9 cellular contexts compared by ENCODE assay signal in the genomic region with DNA sequence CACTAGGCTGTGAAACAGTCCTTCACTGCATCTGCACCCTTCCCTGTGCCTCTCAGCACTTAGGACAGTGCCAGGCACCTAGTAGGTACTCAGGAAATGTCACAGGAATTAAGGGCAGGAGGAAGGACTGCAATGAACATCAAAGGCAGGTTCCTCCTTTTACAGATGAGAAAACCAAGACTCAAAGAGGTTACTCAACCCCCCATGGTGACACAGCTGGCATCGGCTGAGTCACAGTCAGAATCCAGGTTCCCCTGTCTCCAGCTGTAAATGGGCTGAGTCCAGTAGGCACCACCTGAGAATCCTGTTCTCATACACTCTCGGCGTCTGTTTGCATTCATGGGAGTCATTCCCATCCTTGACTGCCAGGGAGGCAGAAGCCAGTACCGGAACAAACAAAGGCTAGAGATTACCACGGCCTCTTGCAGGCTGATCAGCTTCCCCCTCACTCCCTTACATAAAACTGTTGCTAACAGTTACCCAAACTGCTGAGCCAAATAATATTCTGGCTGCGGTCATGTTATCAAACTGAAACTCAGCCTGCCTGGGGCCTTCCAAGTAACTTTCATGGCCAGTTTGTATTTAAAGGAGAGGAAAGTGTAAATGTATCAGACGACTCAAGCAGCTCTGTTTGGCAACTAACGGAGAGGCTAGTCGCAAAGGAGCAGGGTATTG.
DNase-seq lines count a peak whose midpoint lies in the region; ATAC-seq and TF ChIP-seq lines count a peak whose summit lies in the region.
"Had no signal": no experiment of that assay in that cellular context is flagged by ENCODE, and none has a peak within 500 bp of the region (broad histone marks: within the 10 kb centered on the region; RNA-seq: fewer than 3 reads in every experiment).

No MANE protein-coding gene starts in this region.

- no peak overlapping the region for H3K4me2 ChIP-seq in hepatocyte

- WGBS in hepatocyte (ENCODE audit: low lambda C conversion rate, missing lambda C conversion rate), result 43% methylated on average over 9 of the region's 9 CpGs

- no peaks in the 10 kb centered on the region for H3K27me3 ChIP-seq in hepatocyte

- H3K4me1 ChIP-seq in hepatocyte (ENCODE audit: insufficient read depth), result no peaks in the 10 kb centered on the region

- ATAC-seq in HG02938 (IDR thresholded peaks at IDR 0.05; ENCODE audit: unreplicated experiment), result no peak
- no peak for ATAC-seq in GM18519 (IDR thresholded peaks at IDR 0.05; ENCODE audit: low FRiP score, unreplicated experiment)

- no peaks in the 10 kb centered on the region for H3K9me2 ChIP-seq in hepatocyte (replicated peaks; ENCODE audit: insufficient read depth)

- H3K9me3 ChIP-seq in hepatocyte (ENCODE audit: low read depth), result no peaks in the 10 kb centered on the region

- in situ Hi-C loops in astrocyte of the cerebellum (cut with HindIII; ENCODE audit: low sequenced_read_pairs), result no loop called here

- H3K4me3 ChIP-seq in astrocyte of the cerebellum (ENCODE audit: low read depth, low read length) (no peak overlapping the region), hepatocyte (no peak overlapping the region)

- H3K79me2 ChIP-seq in hepatocyte, result no peaks in the 10 kb centered on the region

- no peaks in the 10 kb centered on the region for H3K36me3 ChIP-seq in hepatocyte (replicated peaks; ENCODE audit: insufficient read depth, low read depth)

- TF ChIP-seq CTCF in astrocyte of the cerebellum (IDR thresholded peaks at IDR 0.05; ENCODE audit: low read depth, low read length, missing control alignments) (no peak), hepatocyte (IDR thresholded peaks at IDR 0.05; ENCODE audit: poor library complexity) (no peak)

- no peaks in the 10 kb centered on the region for H4K20me1 ChIP-seq in hepatocyte (ENCODE audit: insufficient read depth, poor library complexity, severe bottlenecking)

- DNase-seq in NCI-H2029 treated with DMSO at 0.1 percent for 48 hours (lab: John Stamatoyannopoulos, UW) (peak; percentile 91), astrocyte of the cerebellum (ENCODE audit: low read depth) (peak; percentile 71), hepatocyte (ENCODE audit: low spot score) (peak; percentile 19), stromal cell of bone marrow (ENCODE audit: low read depth) (peak; percentile 15)
- DNase-seq in NK-92 treated with Interleukin-12 subunit alpha and Interleukin-12 subunit beta, amount 100 ng/mL, for 24 hours (lab: John Stamatoyannopoulos, UW), result no peak
- DNase-seq: effector CD4-positive, alpha-beta T cell; midbrain had no signal

- peak overlapping the region; percentile 16 for H3K27ac ChIP-seq in hepatocyte

- H2AFZ ChIP-seq in hepatocyte, result no peak overlapping the region
